Comparison of ENCODE assay signal across 1 cellular context in the genomic region with DNA sequence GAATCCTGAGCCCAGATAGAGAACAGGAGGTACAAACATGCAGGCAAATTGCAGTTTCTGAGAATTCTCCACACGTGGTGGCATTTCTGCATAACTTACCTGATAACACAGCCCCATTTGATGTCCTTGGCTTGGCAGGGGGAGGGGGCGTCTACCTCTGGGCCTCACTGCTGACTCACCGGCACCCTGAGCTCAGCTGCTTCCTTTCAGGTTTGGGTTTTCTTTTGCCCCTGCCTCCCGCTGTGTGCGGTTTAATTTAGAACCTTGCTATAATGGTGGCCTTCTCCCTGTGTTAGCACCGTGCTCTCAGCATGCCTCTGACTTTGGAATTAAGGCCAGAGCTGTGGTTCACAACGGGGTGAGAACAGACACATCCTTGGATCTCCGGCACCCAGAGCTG.
TF ChIP-seq lines count a peak whose summit lies in the region.

No MANE protein-coding gene starts in this region.

TF ChIP-seq in K562, 482 proteins besides CTCF, POLR2A, EP300 and RAD21 (continued from another document):
- TF ChIP-seq, protein P1, sequence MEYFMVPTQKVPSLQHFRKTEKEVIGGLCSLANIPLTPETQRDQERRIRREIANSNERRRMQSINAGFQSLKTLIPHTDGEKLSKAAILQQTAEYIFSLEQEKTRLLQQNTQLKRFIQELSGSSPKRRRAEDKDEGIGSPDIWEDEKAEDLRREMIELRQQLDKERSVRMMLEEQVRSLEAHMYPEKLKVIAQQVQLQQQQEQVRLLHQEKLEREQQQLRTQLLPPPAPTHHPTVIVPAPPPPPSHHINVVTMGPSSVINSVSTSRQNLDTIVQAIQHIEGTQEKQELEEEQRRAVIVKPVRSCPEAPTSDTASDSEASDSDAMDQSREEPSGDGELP (CRISPR knock-in tag; IDR thresholded peaks at IDR 0.05; ENCODE audit: borderline replicate concordance), result 0 out of 2 replicates have a peak, but pooled peaks have one; percentile 45
- TF ChIP-seq ZBTB7A (IDR thresholded peaks at IDR 0.05; ENCODE audit: borderline replicate concordance, control insufficient read depth, low read depth, low read length) (0 out of 2 replicates have a peak, but pooled peaks have one; percentile 17), ZNF316 (IDR thresholded peaks at IDR 0.05) (peak; percentile 15; the same call in 1 of the 2 replicates), FOSL1 (tag; conservative IDR thresholded peaks at IDR 0.05) (0 out of 2 replicates have a peak, but pooled peaks have one; percentile 17), CTBP1 (IDR thresholded peaks at IDR 0.05; ENCODE audit: borderline replicate concordance) (peak; percentile 34; the same call in 1 of the 2 replicates), TGIF2 (CRISPR knock-in tag; IDR thresholded peaks at IDR 0.05) (no peak), WHSC1 (IDR thresholded peaks at IDR 0.05; ENCODE audit: low read length) (no peak), L3MBTL2 (IDR thresholded peaks at IDR 0.05) (peak; percentile 12; the same call in 1 of the 2 replicates), C11orf30 (IDR thresholded peaks at IDR 0.05; ENCODE audit: low read depth) (peak; percentile 59; the same call in 1 of the 2 replicates), MYNN (IDR thresholded peaks at IDR 0.05) (0 out of 2 replicates have a peak, but pooled peaks have one; percentile 38), MYNN (CRISPR knock-in tag; IDR thresholded peaks at IDR 0.05) (no peak), RCOR1 (IDR thresholded peaks at IDR 0.05; ENCODE audit: borderline replicate concordance in 1 of 2, low read depth in 2 of 2, low read length in 2 of 2) (0 out of 4 replicates have a peak, but pooled peaks of 1 of the 2 experiments have one; percentile 13), MNT (conservative IDR thresholded peaks at IDR 0.05) (peak in 1 of 2 experiments; percentile 46; a peak in 1 of 4 replicates), ZNF263 (CRISPR knock-in tag; IDR thresholded peaks at IDR 0.05; ENCODE audit: borderline replicate concordance) (peak; percentile 28; the same call in 1 of the 2 replicates), ZNF644 (tag; IDR thresholded peaks at IDR 0.05; ENCODE audit: low read depth) (no peak), E2F6 (IDR thresholded peaks at IDR 0.05; ENCODE audit: borderline replicate concordance in 1 of 2, extremely low read depth in 1 of 2, insufficient read depth in 1 of 2, insufficient read length in 1 of 2, low read depth in 1 of 2, low read length in 1 of 2, poor library complexity in 1 of 2, severe bottlenecking in 1 of 2) (peak in 1 of 2 experiments; percentile 4), MAFG (tag; conservative IDR thresholded peaks at IDR 0.05) (0 out of 2 replicates have a peak, but pooled peaks have one; percentile 6), ZNF668 (CRISPR knock-in tag; IDR thresholded peaks at IDR 0.05) (no peak), TAF9B (IDR thresholded peaks at IDR 0.05; ENCODE audit: partially characterized antibody) (peak; percentile 41)
- TF ChIP-seq, protein P2, sequence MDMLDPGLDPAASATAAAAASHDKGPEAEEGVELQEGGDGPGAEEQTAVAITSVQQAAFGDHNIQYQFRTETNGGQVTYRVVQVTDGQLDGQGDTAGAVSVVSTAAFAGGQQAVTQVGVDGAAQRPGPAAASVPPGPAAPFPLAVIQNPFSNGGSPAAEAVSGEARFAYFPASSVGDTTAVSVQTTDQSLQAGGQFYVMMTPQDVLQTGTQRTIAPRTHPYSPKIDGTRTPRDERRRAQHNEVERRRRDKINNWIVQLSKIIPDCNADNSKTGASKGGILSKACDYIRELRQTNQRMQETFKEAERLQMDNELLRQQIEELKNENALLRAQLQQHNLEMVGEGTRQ (CRISPR knock-in tag; IDR thresholded peaks at IDR 0.05), result peak; percentile 26; the same call in 1 of the 2 replicates
